1 cellular context compared by ENCODE assay signal in the genomic region with DNA sequence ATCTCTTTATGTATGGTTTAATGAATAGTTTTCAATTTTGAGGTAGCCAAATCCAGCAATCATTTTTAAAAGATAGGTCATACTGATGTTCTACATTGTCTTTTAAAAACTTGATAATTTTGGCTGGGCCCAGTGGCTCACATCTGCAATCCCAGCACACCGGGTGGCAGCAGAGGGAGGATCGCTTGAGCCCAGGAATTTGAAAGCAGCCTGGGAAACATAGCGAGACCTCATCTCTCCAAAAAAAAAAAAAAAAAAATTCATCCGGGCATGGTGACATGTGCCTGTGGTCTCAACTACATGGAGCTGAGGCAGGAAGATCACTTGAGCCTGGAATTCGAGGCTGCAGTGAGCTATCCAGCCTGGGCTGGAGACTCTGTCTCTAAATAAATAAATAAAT.
TF ChIP-seq lines count a peak whose summit lies in the region.

No MANE protein-coding gene starts in this region.

TF ChIP-seq in H1, 55 proteins besides CTCF, POLR2A, EP300 and RAD21 (continued from another document):
- TF ChIP-seq MAX (IDR thresholded peaks at IDR 0.05) (no peak), TEAD4 (IDR thresholded peaks at IDR 0.05; ENCODE audit: low read depth, low read length) (peak; percentile 62)
